In genomic region chrY:22370623-22371022, GRCh38 we compare ENCODE assay signal across 34 cellular contexts. TPM values are rescaled to one million over a fixed set of nuclear protein-coding genes. Genes with fewer than 3 reads are reported as not detected.
DNase-seq lines count a peak whose midpoint lies in the region; FAIRE-seq and TF ChIP-seq lines count a peak whose summit lies in the region.
"Had no signal": no experiment of that assay in that cellular context is flagged by ENCODE, and none has a peak within 500 bp of the region (broad histone marks: within the 10 kb centered on the region; RNA-seq: fewer than 3 reads in every experiment).

No MANE protein-coding gene starts in this region.

- no peak for FAIRE-seq in bronchial epithelial cell (lab: Jason Lieb, UNC)
- FAIRE-seq: colon, GM12878, H1, pancreas, TTC549 had no signal

- H3K27me3 ChIP-seq in bronchial epithelial cell (ENCODE audit: control insufficient read depth, insufficient read depth, low read length) (no peaks in the 10 kb centered on the region), esophagus muscularis mucosa (no peaks in the 10 kb centered on the region)
- H3K27me3 ChIP-seq: brain microvascular endothelial cell, pancreas, Peyer's patch, SJCRH30, spleen, suprapubic skin had no signal

- no peaks in the 10 kb centered on the region for H3K4me1 ChIP-seq in esophagus muscularis mucosa
- H3K4me1 ChIP-seq: Caco-2, pancreas, Peyer's patch, SJCRH30, spleen, suprapubic skin had no signal

- TF ChIP-seq CTCF in bronchial epithelial cell (IDR thresholded peaks at IDR 0.05; ENCODE audit: insufficient read depth, low read length, severe bottlenecking), result no peak
- no peak for TF ChIP-seq CTCF in esophagus muscularis mucosa (IDR thresholded peaks at IDR 0.05)

- no peak for TF ChIP-seq EP300 in esophagus muscularis mucosa (IDR thresholded peaks at IDR 0.05)

- DNase-seq in HS-5 (ENCODE audit: low read depth), result peak; percentile 29
- DNase-seq in NCI-H2171 (lab: John Stamatoyannopoulos, UW), result peak; percentile 43
- DNase-seq in bronchial epithelial cell (ENCODE audit: low read depth), result peak; percentile 64
- DNase-seq in pons (ENCODE audit: low spot score), result peak; percentile 0
- DNase-seq in NOMO-1 treated with dmso at 0.1 percent for 144 hours (lab: John Stamatoyannopoulos, UW; ENCODE audit: unreplicated experiment), result no peak
- no peak for DNase-seq in NCI-H748 (lab: John Stamatoyannopoulos, UW; ENCODE audit: unreplicated experiment)
- DNase-seq in DMS153 (lab: John Stamatoyannopoulos, UW), result no peak
- no peak for DNase-seq in esophagus muscularis mucosa (ENCODE audit: extremely low spot score)
- DNase-seq: activated CD4-positive, alpha-beta memory T cell treated with anti-CD3 and anti-CD28 coated beads, Interleukin-2, amount 10 ng/mL, durations not matched to agents 7 days and 5 days; activated CD8-positive, alpha-beta memory T cell treated with anti-CD3 and anti-CD28 coated beads, Interleukin-2, amount 50 U/mL, for 48 hours; activated naive CD4-positive, alpha-beta T cell treated with anti-CD3 and anti-CD28 coated beads, Interleukin-2, amount 10 ng/mL, durations not matched to agents 7 days and 5 days; brain microvascular endothelial cell; Caco-2; effector CD4-positive, alpha-beta T cell; head of caudate nucleus; NCI-H1105 treated with DMSO at 0.1 percent for 48 hours; NCI-H2029 treated with DMSO at 0.1 percent for 48 hours; NCI-H524; pancreas; Peyer's patch; right cardiac atrium; SJCRH30; spleen; stimulated activated CD4-positive, alpha-beta T cell treated with anti-CD3 and anti-CD28 coated beads, Interleukin-2, amount 100 ng/mL, for 48 hours; T-cell had no signal

- intact Hi-C loops in esophagus muscularis mucosa (cut with DNase I), result no loop called here

- H3K27ac ChIP-seq in esophagus muscularis mucosa (replicated peaks in 1 of 4), result no peak overlapping the region
- H3K27ac ChIP-seq: brain microvascular endothelial cell, pancreas, Peyer's patch, SJCRH30, spleen, suprapubic skin had no signal

- no peaks in the 10 kb centered on the region for H3K9me3 ChIP-seq in esophagus muscularis mucosa
- H3K9me3 ChIP-seq: Caco-2, pancreas, Peyer's patch, SJCRH30, spleen, suprapubic skin had no signal

- no peak for TF ChIP-seq POLR2A in esophagus muscularis mucosa (IDR thresholded peaks at IDR 0.05; ENCODE audit: low read depth)

- no peaks in the 10 kb centered on the region for H3K36me3 ChIP-seq in bronchial epithelial cell (ENCODE audit: control insufficient read depth, insufficient read depth, low read length)
- no peaks in the 10 kb centered on the region for H3K36me3 ChIP-seq in esophagus muscularis mucosa
- H3K36me3 ChIP-seq: brain microvascular endothelial cell, pancreas, Peyer's patch, SJCRH30, spleen, suprapubic skin had no signal

- H3K4me3 ChIP-seq in bronchial epithelial cell (ENCODE audit: low read depth, low read length) (no peak overlapping the region), esophagus muscularis mucosa (no peak overlapping the region)
- H3K4me3 ChIP-seq: GM12878, pancreas, Peyer's patch, SJCRH30, spleen, suprapubic skin had no signal

RNA-seq across cellular contexts. Expression of gene RBMY1J, which starts 32.6 kb away (rescaled TPM):
- total RNA-seq in bronchial epithelial cell (not detected in 2 replicates), esophagus muscularis mucosa (not detected)
- total RNA-seq: activated CD4-positive, alpha-beta memory T cell treated with anti-CD3 and anti-CD28 coated beads, Interleukin-2, amount 10 ng/mL, durations not matched to agents 7 days and 5 days; Caco-2; fibroblast of villous mesenchyme; GM12878; H1; lung microvascular endothelial cell; neural crest cell; pancreas; Peyer's patch; right cardiac atrium; SJCRH30; spleen; suprapubic skin; T-cell; ureter had no signal

Comparison
In these comparisons a context has a peak if more than half of its experiments do, and no peak if none do; other contexts are left out.
1. DNase-seq: peak in HS-5 (single experiment), NCI-H2171 (single experiment), bronchial epithelial cell (single experiment) and pons (single experiment); none in NOMO-1 treated with dmso at 0.1 percent for 144 hours (single experiment), NCI-H748 (single experiment), DMS153 (single experiment) and esophagus muscularis mucosa (single experiment).